ENCODE assay signal across 23 cellular contexts in the genomic region with DNA sequence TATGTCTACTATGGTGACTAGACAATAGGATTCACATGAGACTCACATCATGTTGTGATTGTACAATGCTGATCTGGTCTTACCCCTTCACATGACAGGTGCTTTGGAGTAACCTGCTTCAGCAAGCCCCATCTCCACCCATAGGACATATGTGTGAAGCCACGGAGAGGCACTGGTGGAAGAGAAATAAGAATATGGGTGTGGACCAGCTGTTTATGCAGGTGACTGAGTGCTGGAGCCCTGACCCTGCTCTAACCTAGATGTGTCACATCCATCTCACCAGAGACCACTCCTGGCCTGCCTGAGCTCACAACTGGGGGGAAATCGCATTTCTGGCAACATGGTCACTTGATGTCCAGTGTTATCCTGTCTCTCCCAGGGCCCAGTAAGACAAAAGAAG.
"Had no signal": no experiment of that assay in that cellular context is flagged by ENCODE, and none has a peak within 500 bp of the region (broad histone marks: within the 10 kb centered on the region; RNA-seq: fewer than 3 reads in every experiment).

No MANE protein-coding gene starts in this region.

- ATAC-seq: left cardiac atrium; left lung; mucosa of descending colon; naive thymus-derived CD4-positive, alpha-beta T cell; right lobe of liver had no signal

- H3K9me3 ChIP-seq: colonic mucosa, esophagus squamous epithelium, left lung, mucosa of descending colon, right lobe of liver, stomach, thyroid gland had no signal

- DNase-seq: colonic mucosa; dermis blood vessel endothelial cell; effector memory CD4-positive, alpha-beta T cell; erythroblast; esophagus squamous epithelium; left cardiac atrium; left lung; mesenchymal stem cell; mucosa of descending colon; naive thymus-derived CD4-positive, alpha-beta T cell; right lobe of liver; small intestine; stimulated activated CD4-positive, alpha-beta T cell treated with anti-CD3 and anti-CD28 coated beads, Interleukin-15, amount 100 ng/mL, for 24 hours; stimulated activated CD4-positive, alpha-beta T cell treated with anti-CD3 and anti-CD28 coated beads, Interleukin-2, amount 100 ng/mL, for 48 hours; stimulated activated naive CD4-positive, alpha-beta T cell treated with Interleukin-2 at 50 U/mL for 16 hours; stomach; thyroid gland; trophoblast cell had no signal

- H3K36me3 ChIP-seq: colonic mucosa, esophagus squamous epithelium, left lung, neural progenitor cell, right lobe of liver, stomach, thyroid gland had no signal

- H3K4me3 ChIP-seq: colonic mucosa, esophagus squamous epithelium, left lung, mucosa of descending colon, neural progenitor cell, right lobe of liver, stomach, thyroid gland had no signal

- H3K4me1 ChIP-seq: colonic mucosa, esophagus squamous epithelium, left lung, neural progenitor cell, parathyroid adenoma, right lobe of liver, stomach, thyroid gland had no signal

- H3K4me3 Mint-ChIP-seq: mesothelial cell of epicardium; naive thymus-derived CD4-positive, alpha-beta T cell; nephron; neural progenitor cell had no signal

- H3K4me2 ChIP-seq: neural progenitor cell had no signal

- H3K36me3 Mint-ChIP-seq: mesothelial cell of epicardium; naive thymus-derived CD4-positive, alpha-beta T cell; neural progenitor cell had no signal

- FAIRE-seq: small intestine had no signal

- H3K4me1 Mint-ChIP-seq: mesothelial cell of epicardium, nephron, neural progenitor cell had no signal

- H3K27ac Mint-ChIP-seq: mesothelial cell of epicardium, nephron, neural progenitor cell, progenitor cell of endocrine pancreas had no signal

- H3K9me3 Mint-ChIP-seq: mesothelial cell of epicardium; naive thymus-derived CD4-positive, alpha-beta T cell; nephron; neural progenitor cell had no signal

- H3K27me3 ChIP-seq: colonic mucosa, right lobe of liver, thyroid gland had no signal

- H3K27ac ChIP-seq: colonic mucosa, esophagus squamous epithelium, left lung, neural progenitor cell, parathyroid adenoma, right lobe of liver, stomach, thyroid gland had no signal

- H3K9ac ChIP-seq: neural progenitor cell, parathyroid adenoma had no signal
